ENCODE assay signal across 16 cellular contexts in genomic region chr5:51882647-51883046, GRCh38.
DNase-seq lines count a peak whose midpoint lies in the region; ATAC-seq and TF ChIP-seq lines count a peak whose summit lies in the region.
"Had no signal": no experiment of that assay in that cellular context is flagged by ENCODE, and none has a peak within 500 bp of the region (broad histone marks: within the 10 kb centered on the region; RNA-seq: fewer than 3 reads in every experiment).

No MANE protein-coding gene starts in this region.

- H3K79me2 ChIP-seq in hepatocyte: no peaks in the 10 kb centered on the region

- H3K27me3 ChIP-seq in cardiac muscle cell: no peaks in the 10 kb centered on the region
- H3K27me3 ChIP-seq in hepatocyte: no peaks in the 10 kb centered on the region
- H3K27me3 ChIP-seq: BLaER1 had no signal

- H3K4me3 ChIP-seq in cardiac muscle cell (no peak overlapping the region), hepatocyte (no peak overlapping the region), mesodermal cell (ENCODE audit: extremely low read depth, insufficient read depth, low read length, poor library complexity, severe bottlenecking) (no peak overlapping the region)
- H3K4me3 ChIP-seq: BLaER1 had no signal

- intact Hi-C loops in Right ventricle myocardium superior (cut with DNase I): no loop called here

- no peaks in the 10 kb centered on the region for H3K9me2 ChIP-seq in hepatocyte (replicated peaks; ENCODE audit: insufficient read depth)

- no peak for DNase-seq in cardiac muscle cell (ENCODE audit: low read depth in 1 of 2, low spot score in 1 of 2)
- DNase-seq in Right ventricle myocardium superior: no peak
- no peak for DNase-seq in hepatocyte (ENCODE audit: low spot score)
- DNase-seq in effector CD8-positive, alpha-beta T cell (lab: John Stamatoyannopoulos, UW): no peak
- no peak for DNase-seq in stimulated activated naive CD8-positive, alpha-beta T cell treated with anti-CD3 and anti-CD28 coated beads, Interleukin-15, Interleukin-2, amounts not matched to agents 100 U/mL and 50 U/mL, for 24 hours
- DNase-seq in NCI-H1105 (lab: John Stamatoyannopoulos, UW): no peak
- DNase-seq: CD8-positive, alpha-beta memory T cell; KBM-7; NCI-H146; NCI-H446; NCI-H748 treated with DMSO at 0.1 percent for 48 hours; PC-3 had no signal

- H3K36me3 ChIP-seq in cardiac muscle cell (no peaks in the 10 kb centered on the region), hepatocyte (replicated peaks; ENCODE audit: insufficient read depth, low read depth) (no peaks in the 10 kb centered on the region), mesodermal cell (ENCODE audit: control insufficient read depth, insufficient read depth, low read length) (no peaks in the 10 kb centered on the region)
- H3K36me3 ChIP-seq: BLaER1 had no signal

- TF ChIP-seq CTCF in cardiac muscle cell (IDR thresholded peaks at IDR 0.05; ENCODE audit: low read depth, low read length) (no peak), hepatocyte (IDR thresholded peaks at IDR 0.05; ENCODE audit: poor library complexity) (no peak)

- H3K27ac ChIP-seq in cardiac muscle cell (peak overlapping the region; percentile 69), hepatocyte (no peak overlapping the region), mesodermal cell (ENCODE audit: low read depth, low read length, severe bottlenecking) (peak overlapping the region; percentile 78)
- H3K27ac ChIP-seq: 22Rv1, BLaER1 had no signal

- WGBS in hepatocyte (ENCODE audit: low lambda C conversion rate, missing lambda C conversion rate): 4% methylated on average over 1 of the region's 1 CpG
- 43% methylated on average over 1 of the region's 1 CpG; no CpG with 5 or more reads in 1 of the 2 experiments for WGBS in mesodermal cell (ENCODE audit: insufficient coverage in 2 of 2), 2 experiments

- no peak overlapping the region for H2AFZ ChIP-seq in hepatocyte

- no peaks in the 10 kb centered on the region for H3K9me3 ChIP-seq in cardiac muscle cell (ENCODE audit: low read depth)
- no peaks in the 10 kb centered on the region for H3K9me3 ChIP-seq in hepatocyte (ENCODE audit: low read depth)
- H3K9me3 ChIP-seq in mesodermal cell (ENCODE audit: control insufficient read depth, low read length): no peaks in the 10 kb centered on the region
- H3K9me3 ChIP-seq: BLaER1 had no signal

- H3K4me1 ChIP-seq in cardiac muscle cell (ENCODE audit: low read depth) (peaks cover 18% of the 10 kb centered on the region), hepatocyte (ENCODE audit: insufficient read depth) (peaks cover 5% of the 10 kb centered on the region), mesodermal cell (ENCODE audit: control insufficient read depth, insufficient read depth, low read length, poor library complexity, severe bottlenecking) (peaks cover 13% of the 10 kb centered on the region)
- H3K4me1 ChIP-seq: BLaER1 had no signal

- peak overlapping the region; percentile 28 for H3K4me2 ChIP-seq in hepatocyte
- H3K4me2 ChIP-seq: BLaER1 had no signal

- ATAC-seq in Right ventricle myocardium superior (ENCODE audit: poor library complexity) (no peak), GM19395 (IDR thresholded peaks at IDR 0.05; ENCODE audit: unreplicated experiment) (no peak)
- no peak for ATAC-seq in stimulated activated naive CD8-positive, alpha-beta T cell treated with anti-CD3 and anti-CD28 coated beads, Interleukin-15, Interleukin-2, amounts not matched to agents 100 U/mL and 50 U/mL, for 24 hours
- ATAC-seq: PC-3 had no signal

- no peaks in the 10 kb centered on the region for H4K20me1 ChIP-seq in hepatocyte (ENCODE audit: insufficient read depth, poor library complexity, severe bottlenecking)
- H4K20me1 ChIP-seq: BLaER1 had no signal
